ENCODE assay signal across 9 cellular contexts in the genomic region with DNA sequence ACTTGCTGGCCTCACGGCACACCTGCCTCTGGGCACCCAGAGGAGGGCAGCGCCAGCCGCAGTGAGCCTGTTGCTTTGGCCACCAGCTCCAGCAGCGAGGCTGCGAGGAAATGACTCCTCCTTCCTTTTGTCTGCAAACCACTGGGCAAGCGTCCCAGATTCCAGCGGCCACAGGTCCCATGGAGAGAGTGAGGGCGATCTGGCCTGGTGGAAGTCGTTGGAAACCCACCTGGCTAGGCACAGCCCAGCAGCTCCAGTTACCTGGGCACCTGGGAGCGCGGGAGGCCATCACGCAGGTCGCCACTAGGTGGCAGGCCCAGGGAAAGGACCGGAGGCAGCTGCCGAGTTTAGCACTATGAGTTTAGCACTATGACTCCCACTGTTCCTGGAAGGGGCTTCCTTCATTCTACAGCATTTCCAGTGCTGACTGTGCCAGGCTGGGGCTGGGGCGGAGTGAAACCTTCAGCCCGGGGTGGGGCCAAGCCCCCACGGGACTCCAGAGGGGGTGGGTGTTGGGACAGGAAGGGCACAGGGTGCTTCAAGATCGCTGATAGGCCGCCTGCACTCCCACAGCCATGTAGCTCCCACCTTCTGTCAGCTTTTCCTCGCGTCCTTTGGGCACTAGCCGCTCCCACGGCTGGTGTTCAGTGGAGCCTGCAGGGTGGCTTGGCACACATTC. TPM values are rescaled to one million over a fixed set of nuclear protein-coding genes. Genes with fewer than 3 reads are reported as not detected.
DNase-seq lines count a peak whose midpoint lies in the region; ATAC-seq and TF ChIP-seq lines count a peak whose summit lies in the region.
"Had no signal": no experiment of that assay in that cellular context is flagged by ENCODE, and none has a peak within 500 bp of the region (broad histone marks: within the 10 kb centered on the region; RNA-seq: fewer than 3 reads in every experiment).

No MANE protein-coding gene starts in this region.

- H3K4me3 Mint-ChIP-seq in GM23338 (peak overlapping the region; percentile 57), progenitor cell of endocrine pancreas (ENCODE audit: low read depth) (no peak overlapping the region)

- peaks cover 7% of the 10 kb centered on the region; the same call in 1 of the 2 replicates for H3K4me1 ChIP-seq in GM23338 (ENCODE audit: insufficient read depth)

- no peaks in the 10 kb centered on the region for H3K9me2 ChIP-seq in GM23338 (ENCODE audit: insufficient read depth)

- H3K27ac Mint-ChIP-seq in GM23338 (no peak overlapping the region), progenitor cell of endocrine pancreas (no peak overlapping the region)

- H3K27me3 Mint-ChIP-seq in GM23338 (ENCODE audit: insufficient read depth, low read depth, poor library complexity) = peaks cover 81% of the 10 kb centered on the region
- H3K27me3 Mint-ChIP-seq in progenitor cell of endocrine pancreas = peaks cover 72% of the 10 kb centered on the region

- H3K4me1 Mint-ChIP-seq in GM23338 = peaks cover 8% of the 10 kb centered on the region; the same call in 2 of the 3 replicates
- H3K4me1 Mint-ChIP-seq in progenitor cell of endocrine pancreas (ENCODE audit: low read depth) = no peaks in the 10 kb centered on the region

- DNase-seq in Ammon's horn (ENCODE audit: low spot score) (peak; percentile 31), GM23338 (ENCODE audit: low spot score) (peak; percentile 94), NCI-H69 (lab: John Stamatoyannopoulos, UW) (peak; percentile 86), epithelial cell of prostate (ENCODE audit: low read depth, low spot score) (no peak), progenitor cell of endocrine pancreas (ENCODE audit: low spot score, unreplicated experiment) (peak; percentile 70), KG1 (lab: John Stamatoyannopoulos, UW) (no peak)
- peak; percentile 86 for DNase-seq in activated CD8-positive, alpha-beta memory T cell treated with anti-CD3 and anti-CD28 coated beads for 24 hours

- H4K20me1 ChIP-seq in GM23338 (replicated peaks; ENCODE audit: insufficient read depth) = no peaks in the 10 kb centered on the region

- peak overlapping the region; percentile 91 for H2AFZ ChIP-seq in GM23338

- H3F3A ChIP-seq in GM23338 (replicated peaks; ENCODE audit: low read depth) = peaks cover 22% of the 10 kb centered on the region

- H3K4me2 ChIP-seq in GM23338 = peak overlapping the region; percentile 80

- H3K36me3 ChIP-seq in GM23338 (ENCODE audit: insufficient read depth) = no peaks in the 10 kb centered on the region

- H3K36me3 Mint-ChIP-seq in GM23338 (ENCODE audit: low read depth) (no peaks in the 10 kb centered on the region), progenitor cell of endocrine pancreas (ENCODE audit: insufficient read depth) (no peaks in the 10 kb centered on the region)

- H3K27ac ChIP-seq in GM23338 (ENCODE audit: low read depth) (no peak overlapping the region), epithelial cell of prostate (peak overlapping the region; percentile 61)

- peaks cover 89% of the 10 kb centered on the region for H3K27me3 ChIP-seq in GM23338 (ENCODE audit: insufficient read depth)

- peak; percentile 80 to 90 for TF ChIP-seq CTCF in GM23338 (conservative IDR thresholded peaks at IDR 0.05; ENCODE audit: low read depth in 2 of 2)
- TF ChIP-seq CTCF in progenitor cell of endocrine pancreas (IDR thresholded peaks at IDR 0.05; ENCODE audit: unreplicated experiment) = peak; percentile 92

- H3K9me3 Mint-ChIP-seq in GM23338 = no peaks in the 10 kb centered on the region
- H3K9me3 Mint-ChIP-seq in progenitor cell of endocrine pancreas (ENCODE audit: low read depth) = no peaks in the 10 kb centered on the region

- peak; percentile 52 for ATAC-seq in GM23338
- ATAC-seq in HG03571 (IDR thresholded peaks at IDR 0.05; ENCODE audit: unreplicated experiment) = no peak

- H3K79me2 ChIP-seq in GM23338 (replicated peaks; ENCODE audit: insufficient read depth) = no peaks in the 10 kb centered on the region

- peak overlapping the region; percentile 51 for H3K4me3 ChIP-seq in GM23338

TF ChIP-seq in GM23338, 12 proteins besides CTCF, POLR2A, EP300 and RAD21 (continues in another document):
- TF ChIP-seq CREB1 (CRISPR knock-in tag; IDR thresholded peaks at IDR 0.05; ENCODE audit: low read depth) = no peak
- TF ChIP-seq, protein P1, sequence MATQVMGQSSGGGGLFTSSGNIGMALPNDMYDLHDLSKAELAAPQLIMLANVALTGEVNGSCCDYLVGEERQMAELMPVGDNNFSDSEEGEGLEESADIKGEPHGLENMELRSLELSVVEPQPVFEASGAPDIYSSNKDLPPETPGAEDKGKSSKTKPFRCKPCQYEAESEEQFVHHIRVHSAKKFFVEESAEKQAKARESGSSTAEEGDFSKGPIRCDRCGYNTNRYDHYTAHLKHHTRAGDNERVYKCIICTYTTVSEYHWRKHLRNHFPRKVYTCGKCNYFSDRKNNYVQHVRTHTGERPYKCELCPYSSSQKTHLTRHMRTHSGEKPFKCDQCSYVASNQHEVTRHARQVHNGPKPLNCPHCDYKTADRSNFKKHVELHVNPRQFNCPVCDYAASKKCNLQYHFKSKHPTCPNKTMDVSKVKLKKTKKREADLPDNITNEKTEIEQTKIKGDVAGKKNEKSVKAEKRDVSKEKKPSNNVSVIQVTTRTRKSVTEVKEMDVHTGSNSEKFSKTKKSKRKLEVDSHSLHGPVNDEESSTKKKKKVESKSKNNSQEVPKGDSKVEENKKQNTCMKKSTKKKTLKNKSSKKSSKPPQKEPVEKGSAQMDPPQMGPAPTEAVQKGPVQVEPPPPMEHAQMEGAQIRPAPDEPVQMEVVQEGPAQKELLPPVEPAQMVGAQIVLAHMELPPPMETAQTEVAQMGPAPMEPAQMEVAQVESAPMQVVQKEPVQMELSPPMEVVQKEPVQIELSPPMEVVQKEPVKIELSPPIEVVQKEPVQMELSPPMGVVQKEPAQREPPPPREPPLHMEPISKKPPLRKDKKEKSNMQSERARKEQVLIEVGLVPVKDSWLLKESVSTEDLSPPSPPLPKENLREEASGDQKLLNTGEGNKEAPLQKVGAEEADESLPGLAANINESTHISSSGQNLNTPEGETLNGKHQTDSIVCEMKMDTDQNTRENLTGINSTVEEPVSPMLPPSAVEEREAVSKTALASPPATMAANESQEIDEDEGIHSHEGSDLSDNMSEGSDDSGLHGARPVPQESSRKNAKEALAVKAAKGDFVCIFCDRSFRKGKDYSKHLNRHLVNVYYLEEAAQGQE (IDR thresholded peaks at IDR 0.05; ENCODE audit: unreplicated experiment) = no peak

RNA-seq across cellular contexts. Expression of a gene that starts 1.1 kb away (rescaled TPM):
- total RNA-seq in GM23338 (2014; rRNA removed; shearing (Covaris generic)) = 12.7 and 13.6 TPM in 2 replicates
- polyA plus RNA-seq in GM23338 (2016; fragmentation: Nextera tagmentation; extraction: Ambion mirVana) = 12.2 and 13.5 TPM in 2 replicates
- 49.5 and 54.0 TPM in 2 replicates for total RNA-seq in progenitor cell of endocrine pancreas

RNA-seq across cellular contexts. Expression of a gene that starts 3.7 kb away (rescaled TPM):
- 1.2 and 1.6 TPM in 2 replicates for total RNA-seq in GM23338 (2014; rRNA removed; shearing (Covaris generic))
- 1.1 and 2.1 TPM in 2 replicates for polyA plus RNA-seq in GM23338 (2016; fragmentation: Nextera tagmentation; extraction: Ambion mirVana)
- 0.07 and 0.12 TPM in 2 replicates for total RNA-seq in progenitor cell of endocrine pancreas
- polyA plus RNA-seq: right cardiac atrium had no signal

RNA-seq across cellular contexts. Expression of a gene that starts 29.9 kb away (rescaled TPM):
- total RNA-seq in GM23338 (2014; rRNA removed; shearing (Covaris generic)) = 167 and 172 TPM in 2 replicates
- polyA plus RNA-seq in GM23338 (2016; fragmentation: Nextera tagmentation; extraction: Ambion mirVana) = 169 TPM in 2 replicates
- 30.2 and 30.3 TPM in 2 replicates for total RNA-seq in progenitor cell of endocrine pancreas

RNA-seq across cellular contexts. Expression of a gene that starts 42.5 kb away (rescaled TPM):
- total RNA-seq in GM23338 (2014; rRNA removed; shearing (Covaris generic)) = 25.3 and 26.3 TPM in 2 replicates
- polyA plus RNA-seq in GM23338 (2016; fragmentation: Nextera tagmentation; extraction: Ambion mirVana) = 13.6 and 15.2 TPM in 2 replicates
- total RNA-seq in progenitor cell of endocrine pancreas = 68.3 and 68.9 TPM in 2 replicates

Comparison
In these comparisons a context has a peak if more than half of its experiments do, and no peak if none do; other contexts are left out.
1. DNase-seq: peak in Ammon's horn (single experiment), GM23338 (single experiment), NCI-H69 (single experiment), activated CD8-positive, alpha-beta memory T cell treated with anti-CD3 and anti-CD28 coated beads for 24 hours (single experiment) and progenitor cell of endocrine pancreas (single experiment); none in epithelial cell of prostate (single experiment) and KG1 (single experiment).